Comparison of ENCODE assay signal across 15 cellular contexts in genomic region chr22:42428025-42428424, GRCh38. TPM values are rescaled to one million over a fixed set of nuclear protein-coding genes. Genes with fewer than 3 reads are reported as not detected.
DNase-seq lines count a peak whose midpoint lies in the region; ATAC-seq and TF ChIP-seq lines count a peak whose summit lies in the region.
"Had no signal": no experiment of that assay in that cellular context is flagged by ENCODE, and none has a peak within 500 bp of the region (broad histone marks: within the 10 kb centered on the region; RNA-seq: fewer than 3 reads in every experiment).

No MANE protein-coding gene starts in this region.

- intact Hi-C loops in Right ventricle myocardium inferior (cut with DNase I) (no loop called here), left ventricle myocardium inferior (cut with micrococcal nuclease) (no loop called here)

- H3K9me3 Mint-ChIP-seq in WTC11, result no peaks in the 10 kb centered on the region
- H3K9me3 Mint-ChIP-seq: CD4-positive, alpha-beta T cell; H9; IgD-negative memory B cell had no signal

- H3K79me2 ChIP-seq in mesendoderm (ENCODE audit: control insufficient read depth, insufficient read depth, low read length) (no peaks in the 10 kb centered on the region), osteoblast (ENCODE audit: insufficient read depth, low read length) (no peaks in the 10 kb centered on the region)

- no CpG with 5 or more reads among the region's 14 CpGs for WGBS in mesendoderm (ENCODE audit: extremely low coverage, insufficient coverage, low lambda C conversion rate)

- H3K36me3 ChIP-seq in left ventricle myocardium inferior (no peaks in the 10 kb centered on the region), mesendoderm (ENCODE audit: control insufficient read depth, insufficient read depth, low read length) (no peaks in the 10 kb centered on the region), osteoblast (ENCODE audit: insufficient read depth, low read length) (no peaks in the 10 kb centered on the region), right atrium auricular region (no peaks in the 10 kb centered on the region)

- H2BK15ac ChIP-seq in mesendoderm (replicated peaks; ENCODE audit: low read depth), result no peak overlapping the region

- no peak overlapping the region for H2BK5ac ChIP-seq in mesendoderm (ENCODE audit: low read length)

- H3K4me3 Mint-ChIP-seq in WTC11, result no peak overlapping the region
- H3K4me3 Mint-ChIP-seq: CD4-positive, alpha-beta T cell; H9 had no signal

- CTCF ChIA-PET in WTC11 (lab: Charles Lee), result interaction anchor here (1.9 kb wide), 1 partner anchor 16 kb away, joined by 6 read pairs; no protein-coding TSS in a partner anchor

- no peak for ATAC-seq in Right ventricle myocardium inferior
- ATAC-seq in WTC11, result 0 out of 2 replicates have a peak, but pooled peaks have one; percentile 23
- ATAC-seq in GM19463 (IDR thresholded peaks at IDR 0.05; ENCODE audit: unreplicated experiment), result no peak

- H3K56ac ChIP-seq in mesendoderm (ENCODE audit: low read length), result peak overlapping the region; percentile 18

- H3K4me2 ChIP-seq in mesendoderm (ENCODE audit: low read length), result no peak overlapping the region
- no peak overlapping the region for H3K4me2 ChIP-seq in osteoblast (ENCODE audit: insufficient read depth, low read length)

- no peaks in the 10 kb centered on the region for H3K9me3 ChIP-seq in left ventricle myocardium inferior (replicated peaks)
- H3K9me3 ChIP-seq in osteoblast (ENCODE audit: low read depth, low read length), result no peaks in the 10 kb centered on the region
- no peaks in the 10 kb centered on the region for H3K9me3 ChIP-seq in right atrium auricular region

- no peaks in the 10 kb centered on the region for H4K20me1 ChIP-seq in osteoblast (ENCODE audit: insufficient read depth, low read length)

- H3K27ac ChIP-seq in left ventricle myocardium inferior (replicated peaks) (no peak overlapping the region), mesendoderm (ENCODE audit: low read depth, low read length) (no peak overlapping the region), osteoblast (ENCODE audit: low read depth, low read length) (no peak overlapping the region), right atrium auricular region (no peak overlapping the region)
- H3K27ac ChIP-seq: 22Rv1 had no signal

- H4K5ac ChIP-seq in mesendoderm (ENCODE audit: low read length), result no peak overlapping the region

- no peak overlapping the region for H3K27ac Mint-ChIP-seq in WTC11
- H3K27ac Mint-ChIP-seq: CD4-positive, alpha-beta T cell; H9 had no signal

- H2AK5ac ChIP-seq in mesendoderm (ENCODE audit: low read length), result no peak overlapping the region

- H3K4me1 ChIP-seq in left ventricle myocardium inferior (peaks cover 12% of the 10 kb centered on the region), mesendoderm (ENCODE audit: control insufficient read depth, low read depth, low read length) (no peaks in the 10 kb centered on the region), osteoblast (ENCODE audit: insufficient read depth, low read length) (no peaks in the 10 kb centered on the region), right atrium auricular region (peaks cover 0 to 9% of the 10 kb centered on the region in 2 donors)

- no peak overlapping the region for H3K18ac ChIP-seq in mesendoderm (ENCODE audit: low read length)

- no peaks in the 10 kb centered on the region for H3K36me3 Mint-ChIP-seq in WTC11
- H3K36me3 Mint-ChIP-seq: IgD-negative memory B cell had no signal

- H3K23ac ChIP-seq in mesendoderm (ENCODE audit: low read length), result no peak overlapping the region

- no peak for TF ChIP-seq CTCF in left ventricle myocardium inferior (IDR thresholded peaks at IDR 0.05; ENCODE audit: borderline replicate concordance)
- no peak for TF ChIP-seq CTCF in WTC11 (IDR thresholded peaks at IDR 0.05)
- TF ChIP-seq CTCF in osteoblast (IDR thresholded peaks at IDR 0.05; ENCODE audit: extremely low read depth, low read depth, low read length), result no peak
- TF ChIP-seq CTCF in right atrium auricular region (IDR thresholded peaks at IDR 0.05), result no peak

- H3K4me3 ChIP-seq in left ventricle myocardium inferior (no peak overlapping the region), mesendoderm (ENCODE audit: low read length) (no peak overlapping the region), osteoblast (ENCODE audit: insufficient read depth, low read length) (no peak overlapping the region), right atrium auricular region (no peak overlapping the region)

- DNase-seq in Right ventricle myocardium inferior (ENCODE audit: missing footprints) (peak; percentile 17), left ventricle myocardium inferior (no peak), WTC11 (ENCODE audit: low spot score) (no peak), mesendoderm (no peak), osteoblast (ENCODE audit: insufficient read length, low spot score, missing footprints) (peak; percentile 9), right atrium auricular region (ENCODE audit: low spot score) (no peak), NOMO-1 treated with DMSO at 0.1 percent for 48 hours (lab: John Stamatoyannopoulos, UW; ENCODE audit: unreplicated experiment) (no peak)
- DNase-seq: CD4-positive, alpha-beta T cell; DND-41; GDM1; H9 had no signal

- H3K79me1 ChIP-seq in mesendoderm (ENCODE audit: low read length), result no peaks in the 10 kb centered on the region

- H3K27me3 Mint-ChIP-seq in WTC11 (ENCODE audit: low read depth), result peaks cover 11% of the 10 kb centered on the region

- H3K9ac ChIP-seq in mesendoderm (ENCODE audit: low read length), result no peak overlapping the region

- H2AFZ ChIP-seq in osteoblast (ENCODE audit: low read length), result no peak overlapping the region

- H3K27me3 ChIP-seq in left ventricle myocardium inferior (ENCODE audit: low read depth) (peaks cover 79% of the 10 kb centered on the region), mesendoderm (ENCODE audit: insufficient read depth, low read length, poor library complexity) (no peaks in the 10 kb centered on the region), osteoblast (ENCODE audit: insufficient read depth, low read length) (peaks cover 40% of the 10 kb centered on the region), right atrium auricular region (no peaks in the 10 kb centered on the region)

- H3K4ac ChIP-seq in mesendoderm (ENCODE audit: low read depth, low read length), result no peak overlapping the region

- no peak overlapping the region for H4K8ac ChIP-seq in mesendoderm (ENCODE audit: low read depth, low read length)

- no peak overlapping the region for H2BK120ac ChIP-seq in mesendoderm (ENCODE audit: low read depth, low read length)

- H3K4me1 Mint-ChIP-seq in WTC11, result peaks cover 38% of the 10 kb centered on the region

- POLR2A ChIA-PET in WTC11 (lab: Charles Lee), result no interaction called here

TF ChIP-seq in WTC11, 78 proteins besides CTCF, POLR2A, EP300 and RAD21 (continues in another document):
- TF ChIP-seq NFATC4 (CRISPR knock-in tag; IDR thresholded peaks at IDR 0.05) (no peak), ZNF532 (CRISPR knock-in tag; IDR thresholded peaks at IDR 0.05; ENCODE audit: borderline replicate concordance) (no peak), ESRRA (CRISPR knock-in tag; IDR thresholded peaks at IDR 0.05; ENCODE audit: borderline replicate concordance) (no peak), ATF1 (CRISPR knock-in tag; IDR thresholded peaks at IDR 0.05) (no peak), RELA (CRISPR knock-in tag; IDR thresholded peaks at IDR 0.05; ENCODE audit: borderline replicate concordance) (no peak), HMGA2 (CRISPR knock-in tag; IDR thresholded peaks at IDR 0.05) (no peak), GTF2I (CRISPR knock-in tag; conservative IDR thresholded peaks at IDR 0.05) (no peak)
- TF ChIP-seq, protein P1, sequence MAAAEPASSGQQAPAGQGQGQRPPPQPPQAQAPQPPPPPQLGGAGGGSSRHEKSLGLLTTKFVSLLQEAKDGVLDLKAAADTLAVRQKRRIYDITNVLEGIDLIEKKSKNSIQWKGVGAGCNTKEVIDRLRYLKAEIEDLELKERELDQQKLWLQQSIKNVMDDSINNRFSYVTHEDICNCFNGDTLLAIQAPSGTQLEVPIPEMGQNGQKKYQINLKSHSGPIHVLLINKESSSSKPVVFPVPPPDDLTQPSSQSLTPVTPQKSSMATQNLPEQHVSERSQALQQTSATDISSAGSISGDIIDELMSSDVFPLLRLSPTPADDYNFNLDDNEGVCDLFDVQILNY (CRISPR knock-in tag; IDR thresholded peaks at IDR 0.05), result no peak

RNA-seq across cellular contexts. Expression of gene NFAM1, which starts 4.2 kb away (rescaled TPM):
- total RNA-seq in Right ventricle myocardium inferior (2.9 TPM), left ventricle myocardium inferior (1.2 TPM), WTC11 (2021) (0.92 to 1.6 TPM (median 1.2 TPM) in 3 replicates), osteoblast (under 0.01 TPM in 2 replicates), right atrium auricular region (1 to 10 TPM in 1 of 2 donors, under 1 TPM in 1; 0.74 to 3.5 TPM)
- 0.17 TPM for polyA plus RNA-seq in mesendoderm (2013, experiment 1 of 2)
- polyA plus RNA-seq in mesendoderm (2013, experiment 2 of 2), result 0.13 TPM
- total RNA-seq: HT1080 had no signal

Comparison
In these comparisons a context has a peak if more than half of its experiments do, and no peak if none do; other contexts are left out.
1. DNase-seq: peak in Right ventricle myocardium inferior (single experiment) and osteoblast (single experiment); none in left ventricle myocardium inferior (single experiment), WTC11 (single experiment), mesendoderm (single experiment), right atrium auricular region (single experiment) and NOMO-1 treated with DMSO at 0.1 percent for 48 hours (single experiment).